Comparison of ENCODE assay signal across 16 cellular contexts in the genomic region with DNA sequence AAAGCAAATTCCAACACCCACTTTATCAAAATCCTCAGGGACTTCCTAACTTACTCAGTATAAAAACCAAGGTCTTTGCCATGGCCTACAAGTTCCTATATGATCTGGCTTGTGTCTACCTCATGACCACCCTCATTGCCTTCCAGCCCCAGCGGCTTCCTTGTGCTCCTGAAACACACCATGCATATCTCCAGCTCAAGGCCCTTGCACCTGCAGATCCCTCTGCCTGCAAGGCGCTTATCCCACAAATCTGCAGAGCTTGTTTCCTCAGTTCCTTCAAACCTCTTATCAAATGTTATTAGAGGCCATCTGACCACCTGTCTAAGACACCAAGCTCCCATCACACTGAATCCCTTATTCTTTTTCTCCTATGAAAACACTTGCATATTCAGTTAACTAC. TPM values are rescaled to one million over a fixed set of nuclear protein-coding genes. Genes with fewer than 3 reads are reported as not detected.
A peak's percentile ranks its signal among the peaks of the same experiment; 100 is the strongest.
DNase-seq lines count a peak whose midpoint lies in the region; ATAC-seq and TF ChIP-seq lines count a peak whose summit lies in the region.
"Had no signal": no experiment of that assay in that cellular context is flagged by ENCODE, and none has a peak within 500 bp of the region (broad histone marks: within the 10 kb centered on the region; RNA-seq: fewer than 3 reads in every experiment).

No MANE protein-coding gene starts in this region.

- no peak overlapping the region for H3K4me3 Mint-ChIP-seq in activated naive CD4-positive, alpha-beta T cell treated with anti-CD3 and anti-CD28 coated beads, Interleukin-2, amount 50 U/mL, for 24 hours

- H2AFZ ChIP-seq in neural cell (ENCODE audit: low read depth, low read length): no peak overlapping the region
- H2AFZ ChIP-seq: GM23248 had no signal

- H3K27me3 ChIP-seq in neural cell (ENCODE audit: insufficient read depth, low read depth, low read length) (no peaks in the 10 kb centered on the region), right atrium auricular region (no peaks in the 10 kb centered on the region)

- H3K4me3 ChIP-seq in neural cell (ENCODE audit: low read length): peak overlapping the region; percentile 99
- H3K4me3 ChIP-seq in mucosa of descending colon: no peak overlapping the region
- no peak overlapping the region for H3K4me3 ChIP-seq in right atrium auricular region
- H3K4me3 ChIP-seq: GM12878, GM23248 had no signal

- DNase-seq in activated naive CD4-positive, alpha-beta T cell (lab: John Stamatoyannopoulos, UW): no peak
- DNase-seq in caudate nucleus (lab: John Stamatoyannopoulos, UW): peak in 4 of 61 donors; percentile 11 to 30 (median 28)
- no peak for DNase-seq in mucosa of descending colon
- DNase-seq in right atrium auricular region (ENCODE audit: low spot score): no peak
- DNase-seq in H4 (ENCODE audit: low spot score): no peak
- DNase-seq: Calu3, MV-4-11, NCI-H1436 treated with DMSO at 0.1 percent for 48 hours had no signal

- H3K9me3 ChIP-seq in neural cell (ENCODE audit: low read length) (no peaks in the 10 kb centered on the region), mucosa of descending colon (no peaks in the 10 kb centered on the region), right atrium auricular region (no peaks in the 10 kb centered on the region)

- H3K36me3 ChIP-seq in neural cell (ENCODE audit: insufficient read depth, low read length): peaks cover 5% of the 10 kb centered on the region
- no peaks in the 10 kb centered on the region for H3K36me3 ChIP-seq in mucosa of descending colon (ENCODE audit: low read depth)
- no peaks in the 10 kb centered on the region for H3K36me3 ChIP-seq in right atrium auricular region

- no peaks in the 10 kb centered on the region for H4K20me1 ChIP-seq in neural cell (ENCODE audit: insufficient read depth)

- H3K4me1 Mint-ChIP-seq in activated naive CD4-positive, alpha-beta T cell treated with anti-CD3 and anti-CD28 coated beads, Interleukin-2, amount 50 U/mL, for 24 hours: peaks cover 69% of the 10 kb centered on the region

- TF ChIP-seq EP300 in neural cell (conservative IDR thresholded peaks at IDR 0.05; ENCODE audit: poor library complexity, severe bottlenecking): no peak

- peak overlapping the region; percentile 65 for H3K27ac Mint-ChIP-seq in activated naive CD4-positive, alpha-beta T cell treated with anti-CD3 and anti-CD28 coated beads, Interleukin-2, amount 50 U/mL, for 24 hours

- H3K27ac ChIP-seq in caudate nucleus (ENCODE audit: low read depth, low read length) (peak overlapping the region; percentile 97), neural cell (ENCODE audit: low read length) (no peak overlapping the region), right atrium auricular region (peak overlapping the region in 1 of 2 donors; percentile 89)
- H3K27ac ChIP-seq: C4-2B, GM23248 had no signal

- no peaks in the 10 kb centered on the region for H3K27me3 Mint-ChIP-seq in activated naive CD4-positive, alpha-beta T cell treated with anti-CD3 and anti-CD28 coated beads, Interleukin-2, amount 50 U/mL, for 24 hours

- H3K9me3 Mint-ChIP-seq in activated naive CD4-positive, alpha-beta T cell treated with anti-CD3 and anti-CD28 coated beads, Interleukin-2, amount 50 U/mL, for 24 hours: no peaks in the 10 kb centered on the region

- H3K9me2 ChIP-seq in neural cell (ENCODE audit: insufficient read depth, low read length): no peaks in the 10 kb centered on the region

- peaks cover 4% of the 10 kb centered on the region for H3K4me1 ChIP-seq in mucosa of descending colon (ENCODE audit: low read depth)
- peaks cover 0 to 38% of the 10 kb centered on the region in 2 donors for H3K4me1 ChIP-seq in right atrium auricular region

- TF ChIP-seq RAD21 in neural cell (conservative IDR thresholded peaks at IDR 0.05): no peak

- no peaks in the 10 kb centered on the region for H3F3A ChIP-seq in neural cell (ENCODE audit: insufficient read depth, low read length, poor library complexity, severe bottlenecking)

- peaks cover 2% of the 10 kb centered on the region for H3K36me3 Mint-ChIP-seq in activated naive CD4-positive, alpha-beta T cell treated with anti-CD3 and anti-CD28 coated beads, Interleukin-2, amount 50 U/mL, for 24 hours

- H3K4me2 ChIP-seq in neural cell (ENCODE audit: low read length): no peak overlapping the region

- TF ChIP-seq CTCF in neural cell (IDR thresholded peaks at IDR 0.05; ENCODE audit: poor library complexity, severe bottlenecking): no peak
- no peak for TF ChIP-seq CTCF in mucosa of descending colon (IDR thresholded peaks at IDR 0.05)
- TF ChIP-seq CTCF in right atrium auricular region (IDR thresholded peaks at IDR 0.05): no peak

- intact Hi-C loops in mucosa of descending colon (cut with DNase I, micrococcal nuclease): loop anchor here in 1 of 2 donors (10.0 kb wide), 1 partner anchor 88 kb away; a partner anchor contains a TSS

- peaks cover 26% of the 10 kb centered on the region for H3K79me2 ChIP-seq in neural cell (replicated peaks; ENCODE audit: insufficient read depth, low read length)

- H3K9ac ChIP-seq in neural cell (ENCODE audit: low read length): no peak overlapping the region
- H3K9ac ChIP-seq: GM23248 had no signal

- ATAC-seq in mucosa of descending colon (no peak), GM18519 (IDR thresholded peaks at IDR 0.05; ENCODE audit: low FRiP score, unreplicated experiment) (no peak)
- ATAC-seq: GM12878, Panc1, Right ventricle myocardium inferior had no signal

TF ChIP-seq in neural cell, 6 proteins besides CTCF, POLR2A, EP300 and RAD21:
- TF ChIP-seq, protein P1, sequence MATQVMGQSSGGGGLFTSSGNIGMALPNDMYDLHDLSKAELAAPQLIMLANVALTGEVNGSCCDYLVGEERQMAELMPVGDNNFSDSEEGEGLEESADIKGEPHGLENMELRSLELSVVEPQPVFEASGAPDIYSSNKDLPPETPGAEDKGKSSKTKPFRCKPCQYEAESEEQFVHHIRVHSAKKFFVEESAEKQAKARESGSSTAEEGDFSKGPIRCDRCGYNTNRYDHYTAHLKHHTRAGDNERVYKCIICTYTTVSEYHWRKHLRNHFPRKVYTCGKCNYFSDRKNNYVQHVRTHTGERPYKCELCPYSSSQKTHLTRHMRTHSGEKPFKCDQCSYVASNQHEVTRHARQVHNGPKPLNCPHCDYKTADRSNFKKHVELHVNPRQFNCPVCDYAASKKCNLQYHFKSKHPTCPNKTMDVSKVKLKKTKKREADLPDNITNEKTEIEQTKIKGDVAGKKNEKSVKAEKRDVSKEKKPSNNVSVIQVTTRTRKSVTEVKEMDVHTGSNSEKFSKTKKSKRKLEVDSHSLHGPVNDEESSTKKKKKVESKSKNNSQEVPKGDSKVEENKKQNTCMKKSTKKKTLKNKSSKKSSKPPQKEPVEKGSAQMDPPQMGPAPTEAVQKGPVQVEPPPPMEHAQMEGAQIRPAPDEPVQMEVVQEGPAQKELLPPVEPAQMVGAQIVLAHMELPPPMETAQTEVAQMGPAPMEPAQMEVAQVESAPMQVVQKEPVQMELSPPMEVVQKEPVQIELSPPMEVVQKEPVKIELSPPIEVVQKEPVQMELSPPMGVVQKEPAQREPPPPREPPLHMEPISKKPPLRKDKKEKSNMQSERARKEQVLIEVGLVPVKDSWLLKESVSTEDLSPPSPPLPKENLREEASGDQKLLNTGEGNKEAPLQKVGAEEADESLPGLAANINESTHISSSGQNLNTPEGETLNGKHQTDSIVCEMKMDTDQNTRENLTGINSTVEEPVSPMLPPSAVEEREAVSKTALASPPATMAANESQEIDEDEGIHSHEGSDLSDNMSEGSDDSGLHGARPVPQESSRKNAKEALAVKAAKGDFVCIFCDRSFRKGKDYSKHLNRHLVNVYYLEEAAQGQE (IDR thresholded peaks at IDR 0.05; ENCODE audit: borderline replicate concordance): no peak
- TF ChIP-seq MXI1 (conservative IDR thresholded peaks at IDR 0.05; ENCODE audit: poor library complexity, severe bottlenecking) (no peak), TAF1 (IDR thresholded peaks at IDR 0.05; ENCODE audit: low read depth) (no peak), POLR2AphosphoS5 (IDR thresholded peaks at IDR 0.05) (no peak), EZH2 (IDR thresholded peaks at IDR 0.05; ENCODE audit: borderline replicate concordance, insufficient read depth, low read length, poor library complexity, severe bottlenecking) (no peak), SMC3 (conservative IDR thresholded peaks at IDR 0.05; ENCODE audit: poor library complexity) (no peak)

RNA-seq across cellular contexts. Expression of a gene that starts 2.6 kb away (rescaled TPM):
- 197 and 222 TPM in 2 replicates for polyA plus RNA-seq in neural cell
- polyA minus RNA-seq in neural cell: 95.2 and 123 TPM in 2 replicates
- 10 to 100 TPM; 26.9 to 33.4 (median 30.2) TPM for total RNA-seq in mucosa of descending colon
- total RNA-seq in right atrium auricular region: 10 to 100 TPM; 28.6 to 49.6 TPM
- 46.6 and 52.3 TPM in 2 replicates for total RNA-seq in H4 (2014; rRNA removed; shearing (Covaris generic))

RNA-seq across cellular contexts. Expression of a gene that starts 47.7 kb away (rescaled TPM):
- not detected in 2 replicates for polyA plus RNA-seq in neural cell
- not detected in 2 replicates for polyA minus RNA-seq in neural cell
- total RNA-seq in mucosa of descending colon (not detected), right atrium auricular region (not detected)
- total RNA-seq in H4 (2014; rRNA removed; shearing (Covaris generic)): not detected in 2 replicates
- total RNA-seq: Calu3, GM12878, GM23248, Right ventricle myocardium inferior had no signal
- polyA plus RNA-seq: GM12878, GM23248 had no signal
